ENCODE assay signal across 8 cellular contexts in genomic region chr1:925532-926421, GRCh38. TPM values are rescaled to one million over a fixed set of nuclear protein-coding genes. Genes with fewer than 3 reads are reported as not detected.
DNase-seq lines count a peak whose midpoint lies in the region; ATAC-seq and TF ChIP-seq lines count a peak whose summit lies in the region.

No MANE protein-coding gene starts in this region.

- H2AK5ac ChIP-seq in IMR-90 (ENCODE audit: low read depth, low read length), result no peak overlapping the region; the same call in 1 of the 2 replicates

- no TSS peak for BruUV-seq in IMR-90 (replicated peaks; lab: Mats Ljungman, UMichigan)

- peaks cover 4 to 20% of the 10 kb centered on the region in 2 experiments; a peak in 2 of 4 replicates for H3K79me1 ChIP-seq in IMR-90 (ENCODE audit: low read depth in 1 of 2, low read length in 2 of 2)

- no peak overlapping the region for H4K91ac ChIP-seq in IMR-90 (ENCODE audit: insufficient read depth, low read depth, low read length)

- H3K4ac ChIP-seq in IMR-90 (ENCODE audit: low read depth, low read length), result no peak overlapping the region; the same call in 1 of the 2 replicates

- H3K9me3 ChIP-seq in CD4-positive, CD25-positive, alpha-beta regulatory T cell (ENCODE audit: control insufficient read depth in 2 of 2, low read length in 2 of 2), result no peaks in the 10 kb centered on the region
- H3K9me3 ChIP-seq in IMR-90 (ENCODE audit: control insufficient read depth, insufficient read depth, low read length) (no peaks in the 10 kb centered on the region), neural progenitor cell (ENCODE audit: low read depth) (no peaks in the 10 kb centered on the region), adrenal gland (replicated peaks in 1 of 3) (no peaks in the 10 kb centered on the region)

- no peak for TF ChIP-seq POLR2A in IMR-90 (IDR thresholded peaks at IDR 0.05; ENCODE audit: low read depth, low read length)
- peak in 1 of 2 donors; percentile 53 for TF ChIP-seq POLR2A in adrenal gland (IDR thresholded peaks at IDR 0.05)

- H3K4me1 ChIP-seq in CD4-positive, CD25-positive, alpha-beta regulatory T cell (ENCODE audit: control insufficient read depth, insufficient read depth, low read length, poor library complexity, severe bottlenecking), result peaks cover 29% of the 10 kb centered on the region
- H3K4me1 ChIP-seq in IMR-90 (ENCODE audit: control insufficient read depth, insufficient read depth, low read length) (peaks cover 11% of the 10 kb centered on the region), neural progenitor cell (peaks cover 14% of the 10 kb centered on the region), adrenal gland (replicated peaks in 1 of 2) (peaks cover 3 to 16% of the 10 kb centered on the region in 2 donors)

- H2BK20ac ChIP-seq in IMR-90 (ENCODE audit: low read depth, low read length), result no peak overlapping the region

- no peak for TF ChIP-seq RAD21 in IMR-90 (IDR thresholded peaks at IDR 0.05; ENCODE audit: low read length)

- peaks cover 9% of the 10 kb centered on the region for H3F3A ChIP-seq in neural progenitor cell (ENCODE audit: low read depth)

- H3K18ac ChIP-seq in IMR-90 (ENCODE audit: low read depth, low read length), result no peak overlapping the region

- H2BK120ac ChIP-seq in IMR-90 (ENCODE audit: low read depth, low read length), result no peak overlapping the region

- H2BK15ac ChIP-seq in IMR-90 (ENCODE audit: low read depth, low read length), result no peak overlapping the region

- DNase-seq in CD4-positive, CD25-positive, alpha-beta regulatory T cell, result no peak
- DNase-seq in IMR-90 (peak; percentile 28), neural progenitor cell (ENCODE audit: low spot score) (peak; percentile 54), adrenal gland (no peak)

- peak overlapping the region; percentile 52 to 76 (median 70) for H3K4me3 Mint-ChIP-seq in CD4-positive, CD25-positive, alpha-beta regulatory T cell
- peak overlapping the region; percentile 32 for H3K4me3 Mint-ChIP-seq in dendritic cell treated with granulocyte-macrophage colony-stimulating factor and Interleukin-4, amounts not matched to agents 40 ng/mL and 50 ng/mL, for 4 days
- peak overlapping the region; percentile 81 for H3K4me3 Mint-ChIP-seq in neural progenitor cell

- dilution Hi-C loops in IMR-90 (cut with HindIII; ENCODE audit: low sequenced_read_pairs, unreplicated experiment), result no loop called here

- no peak overlapping the region for H3K27ac Mint-ChIP-seq in CD4-positive, CD25-positive, alpha-beta regulatory T cell
- H3K27ac Mint-ChIP-seq in dendritic cell treated with granulocyte-macrophage colony-stimulating factor and Interleukin-4, amounts not matched to agents 40 ng/mL and 50 ng/mL, for 4 days, result no peak overlapping the region
- no peak overlapping the region for H3K27ac Mint-ChIP-seq in neural progenitor cell

- peaks cover 6% of the 10 kb centered on the region for H3K27me3 ChIP-seq in CD4-positive, CD25-positive, alpha-beta regulatory T cell (ENCODE audit: control insufficient read depth, insufficient read depth, low read length)
- H3K27me3 ChIP-seq in IMR-90 (ENCODE audit: control insufficient read depth, insufficient read depth, low read length) (no peaks in the 10 kb centered on the region), neural progenitor cell (peaks cover 100% of the 10 kb centered on the region), adrenal gland (peaks cover 46% of the 10 kb centered on the region)

- ATAC-seq in CD4-positive, CD25-positive, alpha-beta regulatory T cell (ENCODE audit: low read depth in 2 of 2), result no peak
- ATAC-seq in IMR-90 (ENCODE audit: low read depth), result peak; percentile 56
- ATAC-seq in GM19328 (IDR thresholded peaks at IDR 0.05; ENCODE audit: unreplicated experiment), result no peak
- ATAC-seq in HG03097 (IDR thresholded peaks at IDR 0.05; ENCODE audit: low FRiP score, unreplicated experiment), result no peak
- no peak for ATAC-seq in HG03045 (IDR thresholded peaks at IDR 0.05; ENCODE audit: unreplicated experiment)

- H4K5ac ChIP-seq in IMR-90 (ENCODE audit: low read depth, low read length), result no peak overlapping the region

- H4K20me1 ChIP-seq in IMR-90 (ENCODE audit: insufficient read depth, low read length), result peaks cover 3% of the 10 kb centered on the region
- peaks cover 66% of the 10 kb centered on the region for H4K20me1 ChIP-seq in neural progenitor cell (ENCODE audit: low read depth)

- no peaks in the 10 kb centered on the region for H3K79me2 ChIP-seq in neural progenitor cell (ENCODE audit: low read depth)

- H3K56ac ChIP-seq in IMR-90 (ENCODE audit: extremely low read depth, insufficient read depth, low read length), result no peak overlapping the region

- H3K4me3 ChIP-seq in CD4-positive, CD25-positive, alpha-beta regulatory T cell (ENCODE audit: low read depth, low read length), result no peak overlapping the region
- H3K4me3 ChIP-seq in IMR-90 (ENCODE audit: insufficient read depth, low read depth, low read length), result peak overlapping the region; percentile 59
- H3K4me3 ChIP-seq in neural progenitor cell, result peak overlapping the region; percentile 11
- peak overlapping the region in 1 of 4 donors; percentile 61 for H3K4me3 ChIP-seq in adrenal gland

- in situ Hi-C loops in IMR-90 (cut with MboI; ENCODE audit: low sequenced_read_pairs), result no loop called here

- WGBS in IMR-90 (ENCODE audit: extremely low coverage in 2 of 2, insufficient read length in 1 of 2), 2 experiments, result 12% methylated on average over 17 of the region's 70 CpGs; no CpG with 5 or more reads in 1 of the 2 experiments
- 5 to 8% (median 5%) methylated on average over 19 to 70 of the region's 70 CpGs for WGBS in adrenal gland, 4 donors

- H3K4me2 ChIP-seq in IMR-90 (ENCODE audit: low read depth, low read length) (peak overlapping the region; percentile 76), neural progenitor cell (peak overlapping the region; percentile 76)

- H2AFZ ChIP-seq in IMR-90 (replicated peaks; ENCODE audit: low read length, poor library complexity), result peak overlapping the region; percentile 80
- H2AFZ ChIP-seq in neural progenitor cell (replicated peaks), result no peak overlapping the region

- H2BK5ac ChIP-seq in IMR-90 (ENCODE audit: low read depth, low read length, poor library complexity, severe bottlenecking), result no peak overlapping the region

- H3K4me1 Mint-ChIP-seq in CD4-positive, CD25-positive, alpha-beta regulatory T cell, result peaks cover 0 to 18% (median 8%) of the 10 kb centered on the region in 4 donors
- H3K4me1 Mint-ChIP-seq in dendritic cell treated with granulocyte-macrophage colony-stimulating factor and Interleukin-4, amounts not matched to agents 40 ng/mL and 50 ng/mL, for 4 days (ENCODE audit: low read depth), result peaks cover 18% of the 10 kb centered on the region
- peaks cover 24% of the 10 kb centered on the region for H3K4me1 Mint-ChIP-seq in neural progenitor cell

- no peak; the same call in 1 of the 2 replicates for TF ChIP-seq CTCF in IMR-90 (conservative IDR thresholded peaks at IDR 0.05; ENCODE audit: low read depth, low read length)
- peak; percentile 7 for TF ChIP-seq CTCF in neural progenitor cell (IDR thresholded peaks at IDR 0.05)
- TF ChIP-seq CTCF in adrenal gland (IDR thresholded peaks at IDR 0.05), result no peak

- POLR2A ChIA-PET in IMR-90 (lab: Charles Lee; ENCODE audit: unreplicated experiment), result no interaction called here

- intact Hi-C loops in IMR-90 (cut with micrococcal nuclease) (loop anchor here (2.0 kb wide), 1 partner anchor 15 kb away; no protein-coding TSS in a partner anchor), adrenal gland (cut with DNase I) (no loop called here)
- intact Hi-C loops in dendritic cell treated with granulocyte-macrophage colony-stimulating factor and Interleukin-4, amounts not matched to agents 40 ng/mL and 50 ng/mL, for 4 days (cut with micrococcal nuclease), result no loop called here

- H3K23ac ChIP-seq in IMR-90 (ENCODE audit: low read depth, low read length), result no peak overlapping the region

- peak overlapping the region; percentile 55 for H2AK9ac ChIP-seq in IMR-90 (replicated peaks; ENCODE audit: low read depth, low read length, poor library complexity)

- H3K9me1 ChIP-seq in IMR-90 (ENCODE audit: insufficient read depth, low read length), result peaks cover 5% of the 10 kb centered on the region

- no peaks in the 10 kb centered on the region for H3K36me3 ChIP-seq in CD4-positive, CD25-positive, alpha-beta regulatory T cell (ENCODE audit: control insufficient read depth, insufficient read depth, low read length)
- H3K36me3 ChIP-seq in IMR-90 (ENCODE audit: control insufficient read depth, insufficient read depth, low read length), result peaks cover 9% of the 10 kb centered on the region
- no peaks in the 10 kb centered on the region for H3K36me3 ChIP-seq in neural progenitor cell
- no peaks in the 10 kb centered on the region for H3K36me3 ChIP-seq in adrenal gland (replicated peaks in 1 of 2)

- H3K9me3 Mint-ChIP-seq in CD4-positive, CD25-positive, alpha-beta regulatory T cell, result peaks cover 0 to 1% (median 0%) of the 10 kb centered on the region in 7 donors
- no peaks in the 10 kb centered on the region for H3K9me3 Mint-ChIP-seq in dendritic cell treated with granulocyte-macrophage colony-stimulating factor and Interleukin-4, amounts not matched to agents 40 ng/mL and 50 ng/mL, for 4 days
- no peaks in the 10 kb centered on the region for H3K9me3 Mint-ChIP-seq in neural progenitor cell

- no peak overlapping the region for H4K8ac ChIP-seq in IMR-90 (ENCODE audit: low read depth in 2 of 2, low read length in 2 of 2)

- CTCF ChIA-PET in IMR-90 (lab: Yijun Ruan, JAX), result no interaction called here

- no peak overlapping the region for H3K14ac ChIP-seq in IMR-90 (replicated peaks; ENCODE audit: low read depth, low read length)

- peaks cover 45% of the 10 kb centered on the region for H3K27me3 Mint-ChIP-seq in CD4-positive, CD25-positive, alpha-beta regulatory T cell
- H3K27me3 Mint-ChIP-seq in dendritic cell treated with granulocyte-macrophage colony-stimulating factor and Interleukin-4, amounts not matched to agents 40 ng/mL and 50 ng/mL, for 4 days, result peaks cover 87% of the 10 kb centered on the region
- peaks cover 55% of the 10 kb centered on the region for H3K27me3 Mint-ChIP-seq in neural progenitor cell (ENCODE audit: insufficient read depth, low read depth)

- H3K36me3 Mint-ChIP-seq in CD4-positive, CD25-positive, alpha-beta regulatory T cell, result no peaks in the 10 kb centered on the region
- no peaks in the 10 kb centered on the region for H3K36me3 Mint-ChIP-seq in dendritic cell treated with granulocyte-macrophage colony-stimulating factor and Interleukin-4, amounts not matched to agents 40 ng/mL and 50 ng/mL, for 4 days (ENCODE audit: low read depth)
- H3K36me3 Mint-ChIP-seq in neural progenitor cell, result no peaks in the 10 kb centered on the region

- peak overlapping the region; percentile 37; the same call in 1 of the 2 replicates for H3K9ac ChIP-seq in IMR-90 (ENCODE audit: low read depth, low read length)
- no peak overlapping the region for H3K9ac ChIP-seq in neural progenitor cell

- H3K27ac ChIP-seq in CD4-positive, CD25-positive, alpha-beta regulatory T cell (ENCODE audit: insufficient read depth, low read length, poor library complexity, severe bottlenecking), result no peak overlapping the region
- H3K27ac ChIP-seq in IMR-90 (ENCODE audit: insufficient read depth, low read length) (no peak overlapping the region; the same call in 1 of the 2 replicates), neural progenitor cell (no peak overlapping the region), adrenal gland (peak overlapping the region in 1 of 5 donors; percentile 69)

RNA-seq across cellular contexts. Expression of gene SAMD11, which starts 2.1 kb away (rescaled TPM):
- total RNA-seq in CD4-positive, CD25-positive, alpha-beta regulatory T cell, result not detected
- polyA plus RNA-seq in CD4-positive, CD25-positive, alpha-beta regulatory T cell, result under 1 TPM in 2 of 4 donors, not detected in 2; 0.14 to 0.31 TPM
- total RNA-seq in IMR-90 (2012; rRNA removed) (5.9 and 6.9 TPM in 2 replicates), neural progenitor cell (ENCODE audit: low replicate concordance) (0.15 TPM in 1 of 2 replicates, not detected in the other), adrenal gland (10 to 100 TPM in 7 of 8 donors, 1 to 10 TPM in 1; 7.9 to 30.8 (median 16.7) TPM)
- polyA plus RNA-seq in IMR-90 (2012; rRNA removed) (22.9 and 31.9 TPM in 2 replicates), adrenal gland (10 to 100 TPM in 2 of 3 donors, 1 to 10 TPM in 1; 2.5 to 96.6 (median 32.7) TPM)
- polyA plus RNA-seq in IMR-90 (2012; cell fraction: cytosol; rRNA removed), result 7.3 and 10.5 TPM in 2 replicates
- polyA plus RNA-seq in IMR-90 (2012; cell fraction: nucleus; rRNA removed; ENCODE audit: low replicate concordance), result 30.0 and 141 TPM in 2 replicates

RNA-seq across cellular contexts. Expression of gene NOC2L, which starts 33.3 kb away (rescaled TPM):
- 54.0 TPM for total RNA-seq in CD4-positive, CD25-positive, alpha-beta regulatory T cell
- polyA plus RNA-seq in CD4-positive, CD25-positive, alpha-beta regulatory T cell, result 10 to 100 TPM; 36.8 to 56.6 (median 53.5) TPM
- total RNA-seq in IMR-90 (2012; rRNA removed) (105 and 106 TPM in 2 replicates), neural progenitor cell (ENCODE audit: low replicate concordance) (39.6 and 69.1 TPM in 2 replicates), adrenal gland (10 to 100 TPM; 22.4 to 58.9 (median 38.1) TPM)
- polyA plus RNA-seq in IMR-90 (2012; rRNA removed) (74.2 and 75.7 TPM in 2 replicates), adrenal gland (10 to 100 TPM; 39.2 to 97.7 (median 64.9) TPM)
- 54.0 and 63.6 TPM in 2 replicates for polyA plus RNA-seq in IMR-90 (2012; cell fraction: cytosol; rRNA removed)
- polyA plus RNA-seq in IMR-90 (2012; cell fraction: nucleus; rRNA removed; ENCODE audit: low replicate concordance), result 86.7 and 138 TPM in 2 replicates

RNA-seq across cellular contexts. Expression of gene KLHL17, which starts 34.6 kb away (rescaled TPM):
- 28.4 TPM for total RNA-seq in CD4-positive, CD25-positive, alpha-beta regulatory T cell
- polyA plus RNA-seq in CD4-positive, CD25-positive, alpha-beta regulatory T cell, result 1 to 10 TPM; 1.5 to 1.6 (median 1.6) TPM
- total RNA-seq in IMR-90 (2012; rRNA removed), result 3.4 and 3.6 TPM in 2 replicates
- polyA plus RNA-seq in IMR-90 (2012; rRNA removed), result 41.0 and 50.7 TPM in 2 replicates
- polyA plus RNA-seq in IMR-90 (2012; cell fraction: cytosol; rRNA removed), result 14.1 and 16.5 TPM in 2 replicates
- polyA plus RNA-seq in IMR-90 (2012; cell fraction: nucleus; rRNA removed; ENCODE audit: low replicate concordance), result 305 and 1,032 TPM in 2 replicates
- total RNA-seq in neural progenitor cell (ENCODE audit: low replicate concordance), result 10.7 and 33.8 TPM in 2 replicates
- 10 to 100 TPM in 1 of 8 donors, 1 to 10 TPM in 7; 3.2 to 15.9 (median 6.9) TPM for total RNA-seq in adrenal gland
- 10 to 100 TPM in 2 of 3 donors, under 1 TPM in 1; 0.73 to 38.8 (median 25.4) TPM for polyA plus RNA-seq in adrenal gland

RNA-seq across cellular contexts. Expression of gene PLEKHN1, which starts 40.5 kb away (rescaled TPM):
- total RNA-seq in CD4-positive, CD25-positive, alpha-beta regulatory T cell, result 2.5 TPM
- under 1 TPM in 2 of 4 donors, not detected in 2; 0.39 to 0.61 TPM for polyA plus RNA-seq in CD4-positive, CD25-positive, alpha-beta regulatory T cell
- 0.28 and 0.54 TPM in 2 replicates for total RNA-seq in IMR-90 (2012; rRNA removed)
- 2.1 and 2.3 TPM in 2 replicates for polyA plus RNA-seq in IMR-90 (2012; rRNA removed)
- 0.66 and 1.7 TPM in 2 replicates for polyA plus RNA-seq in IMR-90 (2012; cell fraction: cytosol; rRNA removed)
- polyA plus RNA-seq in IMR-90 (2012; cell fraction: nucleus; rRNA removed; ENCODE audit: low replicate concordance), result 8.1 and 24.8 TPM in 2 replicates
- 0.09 TPM in 1 of 2 replicates, not detected in the other for total RNA-seq in neural progenitor cell (ENCODE audit: low replicate concordance)
- 1 to 10 TPM in 3 of 8 donors, under 1 TPM in 3, not detected in 2; 0.30 to 3.8 (median 1.1) TPM for total RNA-seq in adrenal gland
- 10 to 100 TPM in 1 of 3 donors, 1 to 10 TPM in 1, under 1 TPM in 1; 0.05 to 10.5 (median 4.2) TPM for polyA plus RNA-seq in adrenal gland

RNA-seq across cellular contexts. Expression of gene PERM1, which starts 56.1 kb away (rescaled TPM):
- total RNA-seq in CD4-positive, CD25-positive, alpha-beta regulatory T cell, result not detected
- not detected for polyA plus RNA-seq in CD4-positive, CD25-positive, alpha-beta regulatory T cell
- not detected in 2 replicates for total RNA-seq in IMR-90 (2012; rRNA removed)
- not detected in 2 replicates for polyA plus RNA-seq in IMR-90 (2012; rRNA removed)
- not detected in 2 replicates for polyA plus RNA-seq in IMR-90 (2012; cell fraction: cytosol; rRNA removed)
- 0.02 and 0.03 TPM in 2 replicates for polyA plus RNA-seq in IMR-90 (2012; cell fraction: nucleus; rRNA removed; ENCODE audit: low replicate concordance)
- not detected in 2 replicates for total RNA-seq in neural progenitor cell (ENCODE audit: low replicate concordance)
- total RNA-seq in adrenal gland, result under 1 TPM in 5 of 8 donors, not detected in 3; 0.13 to 0.28 (median 0.14) TPM
- polyA plus RNA-seq in adrenal gland, result under 1 TPM in 2 of 3 donors, not detected in 1; 0.40 to 0.88 TPM

Comparison
In these comparisons a context has a peak if more than half of its experiments do, and no peak if none do; other contexts are left out.
1. DNase-seq: peak in IMR-90 (single experiment) and neural progenitor cell (single experiment); none in CD4-positive, CD25-positive, alpha-beta regulatory T cell (0 of 3) and adrenal gland (0 of 7).
2. Peak in every context shown above with its lines, with median percentiles within 50 percentile points of each other: H3K4me3 Mint-ChIP-seq.